8 cellular contexts compared by ENCODE assay signal in the genomic region with DNA sequence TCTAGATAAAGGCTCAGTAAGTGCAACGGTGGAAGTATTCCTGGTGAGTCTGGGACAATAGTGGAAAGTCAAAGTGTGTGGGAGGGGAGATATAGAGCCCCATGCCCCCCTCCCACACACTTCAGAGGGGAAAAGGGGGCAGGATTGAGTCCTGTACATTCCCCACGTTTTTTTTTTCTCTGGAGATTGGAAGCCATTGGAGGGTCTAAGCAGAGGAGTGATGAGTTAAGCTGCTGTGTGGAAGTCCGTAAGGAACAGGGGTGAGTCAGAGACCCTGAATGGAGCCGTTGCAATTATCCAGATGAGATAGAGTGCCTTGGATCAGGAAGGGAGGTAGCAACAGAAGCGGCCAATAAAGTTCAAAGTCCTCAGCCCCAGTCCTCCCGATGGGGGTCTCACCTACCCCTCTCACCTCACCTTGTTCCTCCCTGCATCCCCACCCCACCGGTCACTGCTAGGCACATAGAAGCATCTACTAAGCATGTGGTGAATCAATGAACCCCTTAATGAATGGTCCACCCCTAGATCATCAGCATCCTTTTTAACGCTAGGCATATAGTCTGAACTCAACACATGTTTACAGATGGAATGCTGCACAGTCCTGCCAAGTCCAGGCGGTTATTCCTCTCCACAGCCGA. TPM values are rescaled to one million over a fixed set of nuclear protein-coding genes. Genes with fewer than 3 reads are reported as not detected.
A peak's percentile ranks its signal among the peaks of the same experiment; 100 is the strongest.
DNase-seq lines count a peak whose midpoint lies in the region; ATAC-seq, FAIRE-seq and TF ChIP-seq lines count a peak whose summit lies in the region.

No MANE protein-coding gene starts in this region.

- peaks cover 22% of the 10 kb centered on the region for H3K4me1 Mint-ChIP-seq in T-helper 17 cell

- peaks cover 2% of the 10 kb centered on the region for H3K36me3 Mint-ChIP-seq in T-helper 17 cell (ENCODE audit: low read depth)

- DNase-seq in A549 (ENCODE audit: low read depth in 1 of 2, low spot score in 1 of 2) (no peak), GM23248 (peak; percentile 71), T-helper 17 cell (no peak), fibroblast of villous mesenchyme (ENCODE audit: low read depth) (peak; percentile 54), pancreas (no peak)
- no peak for DNase-seq in stimulated activated CD8-positive, alpha-beta memory T cell treated with anti-CD3 and anti-CD28 coated beads, Interleukin-4, amount 100 ng/mL, for 48 hours

- H3K4me3 Mint-ChIP-seq in T-helper 17 cell, result peak overlapping the region; percentile 96

- peaks cover 22% of the 10 kb centered on the region for H3K4me1 ChIP-seq in A549
- H3K4me1 ChIP-seq in GM23248 (ENCODE audit: insufficient read depth), result peaks cover 6% of the 10 kb centered on the region
- H3K4me1 ChIP-seq in pancreas, result peaks cover 0 to 10% (median 6%) of the 10 kb centered on the region in 3 donors

- peak; percentile 28 to 37; a peak in 4 of 6 replicates for ATAC-seq in A549
- ATAC-seq in T-helper 17 cell, result no peak
- peak in 3 of 4 donors; percentile 29 to 34 (median 34) for ATAC-seq in pancreas
- ATAC-seq in HG03139 (IDR thresholded peaks at IDR 0.05; ENCODE audit: unreplicated experiment), result no peak
- no peak for ATAC-seq in GM19397 (IDR thresholded peaks at IDR 0.05; ENCODE audit: unreplicated experiment)

- 42% methylated on average over 10 of the region's 10 CpGs for WGBS in A549 (ENCODE audit: missing lambda C conversion rate)
- 18 to 22% methylated on average over 10 of the region's 10 CpGs for WGBS in GM23248 (ENCODE audit: low coverage in 1 of 2, low lambda C conversion rate in 2 of 2, missing lambda C conversion rate in 2 of 2), 2 experiments
- WGBS in pancreas, 2 donors, result 19 to 22% methylated on average over 10 of the region's 10 CpGs

- peaks cover 20% of the 10 kb centered on the region for H3F3A ChIP-seq in GM23248 (ENCODE audit: insufficient read depth)

- H2AFZ ChIP-seq in GM23248, result peak overlapping the region; percentile 89

- POLR2A ChIA-PET in A549 (lab: Yijun Ruan, JAX), result interaction anchor here (0.7 to 2.2 kb wide), 10 partner anchors 14 to 136 kb away, joined by 3 to 15 read pairs (median 5); no protein-coding TSS in a partner anchor

- peak overlapping the region; percentile 96 for H3K27ac Mint-ChIP-seq in T-helper 17 cell

- peak overlapping the region; percentile 87 for H3K4me2 ChIP-seq in A549
- H3K4me2 ChIP-seq in GM23248 (ENCODE audit: unreplicated experiment), result peak overlapping the region; percentile 82

- CTCF ChIA-PET in A549 (lab: Yijun Ruan, JAX), result interaction anchor here (0.8 to 2.5 kb wide), 10 partner anchors 10 to 216 kb away, joined by 3 to 13 read pairs (median 5); a partner anchor contains a TSS

- peak overlapping the region; percentile 96 to 99 for H3K27ac ChIP-seq in A549
- H3K27ac ChIP-seq in GM23248, result peak overlapping the region; percentile 86
- peak overlapping the region; percentile 79 to 93 (median 89) for H3K27ac ChIP-seq in pancreas

- no peaks in the 10 kb centered on the region for H3K9me2 ChIP-seq in GM23248 (ENCODE audit: insufficient read depth)

- peak overlapping the region; percentile 86 for H3K4me3 ChIP-seq in A549
- H3K4me3 ChIP-seq in GM23248, result peak overlapping the region; percentile 84
- H3K4me3 ChIP-seq in fibroblast of villous mesenchyme (ENCODE audit: low read depth, low read length), result peak overlapping the region; percentile 75
- H3K4me3 ChIP-seq in pancreas, result peak overlapping the region; percentile 82 to 99 (median 87)

- H3K36me3 ChIP-seq in GM23248 (ENCODE audit: low read depth) (peaks cover 8% of the 10 kb centered on the region; the same call in 1 of the 2 replicates), pancreas (no peaks in the 10 kb centered on the region)

- in situ Hi-C loops in GM23248 (cut with MboI), result no loop called here

- intact Hi-C loops in pancreas (cut with DNase I), result no loop called here

- TF ChIP-seq RAD21 in A549 (conservative IDR thresholded peaks at IDR 0.05 in 1 of 2, IDR thresholded peaks at IDR 0.05 in 1 of 2), result no peak

- peak overlapping the region; percentile 89 for H3K9ac ChIP-seq in GM23248

- H4K20me1 ChIP-seq in GM23248 (ENCODE audit: insufficient read depth), result no peaks in the 10 kb centered on the region

- FAIRE-seq in A549 (lab: Jason Lieb, UNC), result no peak
- FAIRE-seq in pancreas (lab: Jason Lieb, UNC), result no peak

- no peaks in the 10 kb centered on the region for H3K27me3 ChIP-seq in GM23248 (replicated peaks; ENCODE audit: insufficient read depth)
- no peaks in the 10 kb centered on the region for H3K27me3 ChIP-seq in pancreas

- H3K27me3 Mint-ChIP-seq in T-helper 17 cell, result no peaks in the 10 kb centered on the region

- H3K79me2 ChIP-seq in GM23248 (ENCODE audit: insufficient read depth), result peaks cover 19% of the 10 kb centered on the region

- TF ChIP-seq POLR2A in A549 (IDR thresholded peaks at IDR 0.05; ENCODE audit: low read length), result no peak

- no peak for TF ChIP-seq EP300 in A549 (IDR thresholded peaks at IDR 0.05)

- no peaks in the 10 kb centered on the region for H3K9me3 ChIP-seq in A549
- no peaks in the 10 kb centered on the region for H3K9me3 ChIP-seq in GM23248 (ENCODE audit: low read depth)
- no peaks in the 10 kb centered on the region for H3K9me3 ChIP-seq in T-helper 17 cell (ENCODE audit: control insufficient read depth, low read length, poor library complexity, severe bottlenecking)
- H3K9me3 ChIP-seq in pancreas, result no peaks in the 10 kb centered on the region

- TF ChIP-seq CTCF in A549 (IDR thresholded peaks at IDR 0.05) (no peak), fibroblast of villous mesenchyme (IDR thresholded peaks at IDR 0.05; ENCODE audit: insufficient read depth, low read depth, low read length) (no peak), pancreas (IDR thresholded peaks at IDR 0.05) (no peak)

TF ChIP-seq in A549, 52 proteins besides CTCF, POLR2A, EP300 and RAD21:
- TF ChIP-seq NR3C1 (IDR thresholded peaks at IDR 0.05) (no peak), MAFK (IDR thresholded peaks at IDR 0.05; ENCODE audit: partially characterized antibody) (no peak), TP53 (CRISPR knock-in tag; IDR thresholded peaks at IDR 0.05) (0 out of 2 replicates have a peak, but pooled peaks have one; percentile 10), HEYL (CRISPR knock-in tag; IDR thresholded peaks at IDR 0.05) (no peak)

RNA-seq across cellular contexts. Expression of a gene that starts 0.7 kb away (rescaled TPM):
- polyA plus RNA-seq in A549 (2011; rRNA removed) (5.0 and 7.4 TPM in 2 replicates), A549 (2017; fragmentation: RNase III; extraction: RNeasy Plus Mini Kit Qiagen cat#74134 plus additional on column Dnase treatment) (7.9 to 9.5 TPM (median 7.9 TPM) in 3 replicates), GM23248 (2016; fragmentation: Nextera tagmentation; extraction: Ambion mirVana) (3.2 and 4.2 TPM in 2 replicates), pancreas (1 to 10 TPM; 9.9 TPM)
- polyA plus RNA-seq in A549 (2012; cell fraction: cytosol; rRNA removed), result 3.1 and 4.3 TPM in 2 replicates
- polyA plus RNA-seq in A549 (2012; cell fraction: nucleus; rRNA removed), result 18.0 and 20.7 TPM in 2 replicates
- 10.9 and 20.7 TPM in 2 replicates for polyA minus RNA-seq in A549 (2011; rRNA and poly(A)+ RNA removed)
- 5.0 and 6.3 TPM in 2 replicates for total RNA-seq in GM23248 (2014; rRNA removed; shearing (Covaris generic))
- total RNA-seq in T-helper 17 cell (10 to 100 TPM; 42.4 to 44.8 TPM), fibroblast of villous mesenchyme (6.8 and 7.3 TPM in 2 replicates), pancreas (1 to 10 TPM; 4.8 to 8.1 (median 5.9) TPM)

Comparison
In these comparisons a context has a peak if more than half of its experiments do, and no peak if none do; other contexts are left out.
1. ATAC-seq: peak in A549 (2 of 2) and pancreas (3 of 4); none in T-helper 17 cell (single experiment), HG03139 (single experiment) and GM19397 (single experiment).
2. DNase-seq: peak in GM23248 (single experiment) and fibroblast of villous mesenchyme (single experiment); none in A549 (0 of 2), T-helper 17 cell (0 of 3), pancreas (0 of 6) and stimulated activated CD8-positive, alpha-beta memory T cell treated with anti-CD3 and anti-CD28 coated beads, Interleukin-4, amount 100 ng/mL, for 48 hours (single experiment).
3. Peak in every context shown above with its lines, with median percentiles within 50 percentile points of each other: H3K27ac ChIP-seq and H3K4me3 ChIP-seq.